ENCODE assay signal across 1 cellular context in genomic region chr10:100008708-100009282, GRCh38.
TF ChIP-seq lines count a peak whose summit lies in the region.

No MANE protein-coding gene starts in this region.

TF ChIP-seq in SK-N-SH, 30 proteins besides CTCF, POLR2A, EP300 and RAD21 (continued from another document):
- no peak for TF ChIP-seq REST (IDR thresholded peaks at IDR 0.05; ENCODE audit: low read depth, low read length)
- no peak for TF ChIP-seq NRF1 (IDR thresholded peaks at IDR 0.05; ENCODE audit: low read depth, low read length)
- no peak for TF ChIP-seq SIN3A (IDR thresholded peaks at IDR 0.05; ENCODE audit: borderline replicate concordance, low read depth, low read length)
- no peak for TF ChIP-seq TAF1 (IDR thresholded peaks at IDR 0.05; ENCODE audit: borderline replicate concordance, low read depth, low read length)
- TF ChIP-seq GATA2 (CRISPR knock-in tag; IDR thresholded peaks at IDR 0.05) = no peak
- no peak for TF ChIP-seq USF1 (IDR thresholded peaks at IDR 0.05; ENCODE audit: borderline replicate concordance, low read depth)
- TF ChIP-seq TCF12 (IDR thresholded peaks at IDR 0.05) = no peak
- no peak for TF ChIP-seq ZBTB33 (IDR thresholded peaks at IDR 0.05; ENCODE audit: borderline replicate concordance, low read depth)
- TF ChIP-seq ELF1 (IDR thresholded peaks at IDR 0.05) = no peak
- TF ChIP-seq MXI1 (IDR thresholded peaks at IDR 0.05; ENCODE audit: low read depth, low read length) = no peak
- TF ChIP-seq SMC3 (IDR thresholded peaks at IDR 0.05; ENCODE audit: low read depth, low read length) = no peak
